1 cellular context compared by ENCODE assay signal in the genomic region with DNA sequence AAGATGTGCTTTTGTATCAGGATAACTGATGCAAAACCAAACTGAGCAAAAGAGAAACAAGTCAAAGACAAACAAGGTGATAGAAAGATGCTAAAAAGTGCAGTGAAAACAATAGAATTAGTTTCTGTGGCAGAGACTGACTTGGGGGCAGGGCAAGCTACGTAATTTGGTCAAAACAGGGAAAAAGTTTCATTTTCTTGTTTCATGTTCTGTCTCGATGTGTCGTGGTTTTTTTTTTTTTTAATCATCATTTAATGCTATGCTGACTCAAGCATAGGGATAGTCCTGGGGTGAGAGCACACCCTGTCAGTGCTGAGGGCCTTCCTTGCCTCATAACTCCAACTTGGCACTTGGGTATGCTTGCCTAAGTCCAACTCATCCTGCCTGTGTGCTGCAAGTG.
TF ChIP-seq lines count a peak whose summit lies in the region.

No MANE protein-coding gene starts in this region.

TF ChIP-seq in GM12878, 131 proteins besides CTCF, POLR2A, EP300 and RAD21 (continued from another document):
- TF ChIP-seq, protein P1, sequence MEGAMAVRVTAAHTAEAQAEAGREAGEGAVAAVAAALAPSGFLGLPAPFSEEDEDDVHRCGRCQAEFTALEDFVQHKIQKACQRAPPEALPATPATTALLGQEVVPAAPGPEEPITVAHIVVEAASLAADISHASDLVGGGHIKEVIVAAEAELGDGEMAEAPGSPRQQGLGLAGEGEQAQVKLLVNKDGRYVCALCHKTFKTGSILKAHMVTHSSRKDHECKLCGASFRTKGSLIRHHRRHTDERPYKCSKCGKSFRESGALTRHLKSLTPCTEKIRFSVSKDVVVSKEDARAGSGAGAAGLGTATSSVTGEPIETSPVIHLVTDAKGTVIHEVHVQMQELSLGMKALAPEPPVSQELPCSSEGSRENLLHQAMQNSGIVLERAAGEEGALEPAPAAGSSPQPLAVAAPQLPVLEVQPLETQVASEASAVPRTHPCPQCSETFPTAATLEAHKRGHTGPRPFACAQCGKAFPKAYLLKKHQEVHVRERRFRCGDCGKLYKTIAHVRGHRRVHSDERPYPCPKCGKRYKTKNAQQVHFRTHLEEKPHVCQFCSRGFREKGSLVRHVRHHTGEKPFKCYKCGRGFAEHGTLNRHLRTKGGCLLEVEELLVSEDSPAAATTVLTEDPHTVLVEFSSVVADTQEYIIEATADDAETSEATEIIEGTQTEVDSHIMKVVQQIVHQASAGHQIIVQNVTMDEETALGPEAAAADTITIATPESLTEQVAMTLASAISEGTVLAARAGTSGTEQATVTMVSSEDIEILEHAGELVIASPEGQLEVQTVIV (IDR thresholded peaks at IDR 0.05; ENCODE audit: borderline replicate concordance, partially characterized antibody) = no peak
- TF ChIP-seq, protein P2, sequence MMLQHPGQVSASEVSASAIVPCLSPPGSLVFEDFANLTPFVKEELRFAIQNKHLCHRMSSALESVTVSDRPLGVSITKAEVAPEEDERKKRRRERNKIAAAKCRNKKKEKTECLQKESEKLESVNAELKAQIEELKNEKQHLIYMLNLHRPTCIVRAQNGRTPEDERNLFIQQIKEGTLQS (IDR thresholded peaks at IDR 0.05; ENCODE audit: borderline replicate concordance, extremely low read depth, low read depth, low read length) = no peak
- TF ChIP-seq RCOR1 (conservative IDR thresholded peaks at IDR 0.05; ENCODE audit: low read depth, low read length) = 0 out of 2 replicates have a peak, but pooled peaks have one; percentile 32
- no peak for TF ChIP-seq BMI1 (IDR thresholded peaks at IDR 0.05; ENCODE audit: borderline replicate concordance)
